In the genomic region with DNA sequence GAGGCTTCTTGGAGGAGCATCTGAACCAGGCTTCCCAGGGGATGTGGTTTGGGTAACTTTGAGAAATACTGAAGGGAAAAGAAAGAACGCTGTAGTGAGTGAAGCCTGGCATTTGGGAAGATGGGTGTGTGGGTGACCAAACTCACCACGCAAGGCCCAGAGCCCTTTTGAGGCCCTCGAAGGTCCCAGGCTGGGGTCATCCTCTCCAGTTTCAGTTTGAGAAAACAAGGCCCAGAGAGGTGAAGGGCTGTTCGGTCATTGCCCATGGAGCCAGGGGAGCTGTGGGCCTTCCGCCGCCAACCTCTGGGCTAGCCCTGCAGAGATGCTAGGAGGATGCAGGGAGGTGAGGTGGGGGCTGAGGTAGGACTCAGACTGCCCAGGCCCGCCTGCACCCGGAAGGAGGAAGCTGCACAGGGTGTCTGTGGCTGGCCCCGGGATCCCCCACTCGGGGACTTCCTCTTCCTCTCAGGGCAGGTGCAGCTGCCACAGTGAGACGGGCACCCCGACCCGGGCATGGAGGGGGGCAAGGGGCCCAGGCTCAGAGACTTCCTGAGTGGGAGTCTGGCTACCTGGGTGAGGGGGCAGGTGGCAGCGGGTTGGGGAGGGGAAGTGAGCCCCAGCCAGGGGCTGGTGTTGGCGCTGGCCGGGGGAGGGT, we compare ENCODE assay signal across 8 cellular contexts. TPM values are rescaled to one million over a fixed set of nuclear protein-coding genes. Genes with fewer than 3 reads are reported as not detected.
DNase-seq lines count a peak whose midpoint lies in the region; ATAC-seq lines count a peak whose summit lies in the region.

A gene with protein sequence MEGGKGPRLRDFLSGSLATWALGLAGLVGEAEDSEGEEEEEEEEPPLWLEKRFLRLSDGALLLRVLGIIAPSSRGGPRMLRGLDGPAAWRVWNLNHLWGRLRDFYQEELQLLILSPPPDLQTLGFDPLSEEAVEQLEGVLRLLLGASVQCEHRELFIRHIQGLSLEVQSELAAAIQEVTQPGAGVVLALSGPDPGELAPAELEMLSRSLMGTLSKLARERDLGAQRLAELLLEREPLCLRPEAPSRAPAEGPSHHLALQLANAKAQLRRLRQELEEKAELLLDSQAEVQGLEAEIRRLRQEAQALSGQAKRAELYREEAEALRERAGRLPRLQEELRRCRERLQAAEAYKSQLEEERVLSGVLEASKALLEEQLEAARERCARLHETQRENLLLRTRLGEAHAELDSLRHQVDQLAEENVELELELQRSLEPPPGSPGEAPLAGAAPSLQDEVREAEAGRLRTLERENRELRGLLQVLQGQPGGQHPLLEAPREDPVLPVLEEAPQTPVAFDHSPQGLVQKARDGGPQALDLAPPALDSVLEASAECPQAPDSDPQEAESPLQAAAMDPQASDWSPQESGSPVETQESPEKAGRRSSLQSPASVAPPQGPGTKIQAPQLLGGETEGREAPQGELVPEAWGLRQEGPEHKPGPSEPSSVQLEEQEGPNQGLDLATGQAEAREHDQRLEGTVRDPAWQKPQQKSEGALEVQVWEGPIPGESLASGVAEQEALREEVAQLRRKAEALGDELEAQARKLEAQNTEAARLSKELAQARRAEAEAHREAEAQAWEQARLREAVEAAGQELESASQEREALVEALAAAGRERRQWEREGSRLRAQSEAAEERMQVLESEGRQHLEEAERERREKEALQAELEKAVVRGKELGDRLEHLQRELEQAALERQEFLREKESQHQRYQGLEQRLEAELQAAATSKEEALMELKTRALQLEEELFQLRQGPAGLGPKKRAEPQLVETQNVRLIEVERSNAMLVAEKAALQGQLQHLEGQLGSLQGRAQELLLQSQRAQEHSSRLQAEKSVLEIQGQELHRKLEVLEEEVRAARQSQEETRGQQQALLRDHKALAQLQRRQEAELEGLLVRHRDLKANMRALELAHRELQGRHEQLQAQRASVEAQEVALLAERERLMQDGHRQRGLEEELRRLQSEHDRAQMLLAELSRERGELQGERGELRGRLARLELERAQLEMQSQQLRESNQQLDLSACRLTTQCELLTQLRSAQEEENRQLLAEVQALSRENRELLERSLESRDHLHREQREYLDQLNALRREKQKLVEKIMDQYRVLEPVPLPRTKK (N-terminal part only) (plus strand): TSS at position 451 of the 655 bp plus-strand sequence. CDS start 63 bp downstream, at position 514.

- DNase-seq in CD4-positive, alpha-beta memory T cell, result peak; percentile 88 to 96 (median 89)
- peak; percentile 90 for DNase-seq in NK-92 treated with Interleukin-12 subunit alpha and Interleukin-12 subunit beta, amount 100 ng/mL, for 24 hours (lab: John Stamatoyannopoulos, UW)
- peak; percentile 81 for DNase-seq in activated T-cell treated with anti-CD3 and anti-CD28 coated beads for 1 hour (ENCODE audit: low read depth)
- peak in 2 of 3 donors; percentile 82 for DNase-seq in right cardiac atrium
- peak; percentile 50 to 76 (median 75) for DNase-seq in stimulated activated CD4-positive, alpha-beta T cell treated with anti-CD3 and anti-CD28 coated beads, TNF-alpha, amount 100 ng/mL, for 48 hours (ENCODE audit: low read depth in 3 of 3)
- no peak for DNase-seq in middle frontal gyrus (ENCODE audit: extremely low spot score, low spot score)
- DNase-seq in NCI-H1105 treated with DMSO at 0.1 percent for 48 hours (lab: John Stamatoyannopoulos, UW), result no peak

- CTCF ChIA-PET in CD4-positive, alpha-beta memory T cell (lab: Charles Lee; ENCODE audit: partially characterized antibody), result interaction anchor here (0.8 to 4.9 kb wide), 3 partner anchors 8 to 338 kb away, joined by 3 to 40 read pairs (median 4); partner anchors contain the start of genes PRDX5 and TRMT112

- H3K4me3 Mint-ChIP-seq in CD4-positive, alpha-beta memory T cell, result peak within 1 kb of the TSS; percentile 81 to 93 (median 86)

- H3K36me3 Mint-ChIP-seq in CD4-positive, alpha-beta memory T cell, result peaks cover 12 to 32% of the 10 kb centered on the region in 2 donors

- POLR2A ChIA-PET in CD4-positive, alpha-beta memory T cell (lab: Charles Lee; ENCODE audit: partially characterized antibody), result interaction anchor here (1.1 to 9.7 kb wide), 11 partner anchors 8 to 154 kb away, joined by 3 to 153 read pairs (median 4); partner anchors contain the start of genes FERMT3, PRDX5, RPS6KA4 and STIP1

- peaks cover 44% of the 10 kb centered on the region for H3K4me1 ChIP-seq in CD4-positive, alpha-beta memory T cell (ENCODE audit: insufficient read depth, low read length)
- H3K4me1 ChIP-seq in right cardiac atrium (ENCODE audit: control insufficient read depth, insufficient read depth, low read length), result no peaks in the 10 kb centered on the region

- peak within 1 kb of the TSS; percentile 81 for H3K27ac ChIP-seq in CD4-positive, alpha-beta memory T cell (ENCODE audit: low read depth, low read length)
- H3K27ac ChIP-seq in right cardiac atrium (ENCODE audit: low read length), result no peak within 1 kb of the TSS

- H3K27me3 ChIP-seq in CD4-positive, alpha-beta memory T cell (ENCODE audit: insufficient read depth, low read length), result no peaks in the 10 kb centered on the region
- H3K27me3 ChIP-seq in right cardiac atrium (ENCODE audit: control insufficient read depth, insufficient read depth), result no peaks in the 10 kb centered on the region

- 74% methylated on average over 16 of the region's 16 CpGs for WGBS in right cardiac atrium

- intact Hi-C loops in CD4-positive, alpha-beta memory T cell (cut with micrococcal nuclease), result loop anchor here (1.0 kb wide), 2 partner anchors 23 to 35 kb away; partner anchors contain the start of genes ESRRA and TRMT112
- intact Hi-C loops in right cardiac atrium (cut with DNase I), result no loop called here

- peaks cover 16% of the 10 kb centered on the region for H3K36me3 ChIP-seq in CD4-positive, alpha-beta memory T cell (ENCODE audit: insufficient read depth, low read length)

- peaks cover 18 to 46% (median 34%) of the 10 kb centered on the region in 4 donors for H3K4me1 Mint-ChIP-seq in CD4-positive, alpha-beta memory T cell

- H3K9me3 ChIP-seq in CD4-positive, alpha-beta memory T cell (ENCODE audit: control insufficient read depth in 1 of 2, low read length in 2 of 2), result no peaks in the 10 kb centered on the region
- H3K9me3 ChIP-seq in right cardiac atrium (ENCODE audit: control insufficient read depth, low read length), result no peaks in the 10 kb centered on the region

- H3K27me3 Mint-ChIP-seq in CD4-positive, alpha-beta memory T cell, result no peaks in the 10 kb centered on the region

- peak within 1 kb of the TSS; percentile 57 to 81 for H3K4me3 ChIP-seq in CD4-positive, alpha-beta memory T cell (ENCODE audit: low read length in 2 of 2)
- no peak within 1 kb of the TSS for H3K4me3 ChIP-seq in right cardiac atrium (ENCODE audit: low read length)

- ATAC-seq in GM21723 (IDR thresholded peaks at IDR 0.05; ENCODE audit: unreplicated experiment), result peak; percentile 56
- no peak for ATAC-seq in right cardiac atrium

- H3K27ac Mint-ChIP-seq in CD4-positive, alpha-beta memory T cell, result peak within 1 kb of the TSS; percentile 88 to 99 (median 96)

- no peaks in the 10 kb centered on the region for H3K9me3 Mint-ChIP-seq in CD4-positive, alpha-beta memory T cell

RNA-seq across cellular contexts. Expression of the gene that starts here (rescaled TPM):
- 10 to 100 TPM; 68.3 to 73.0 TPM for total RNA-seq in CD4-positive, alpha-beta memory T cell
- polyA plus RNA-seq in CD4-positive, alpha-beta memory T cell, result 10 to 100 TPM in 1 of 2 donors, 1 to 10 TPM in 1; 6.8 to 39.5 TPM
- 10 to 100 TPM in 3 of 4 donors, 1 to 10 TPM in 1; 5.9 to 14.4 (median 11.6) TPM for total RNA-seq in right cardiac atrium
- polyA plus RNA-seq in right cardiac atrium, result 25.1 TPM

Comparison
In these comparisons a context has a peak if more than half of its experiments do, and no peak if none do; other contexts are left out.
1. RNA of the gene that starts here (total RNA-seq): 68.3 to 73.0 TPM in CD4-positive, alpha-beta memory T cell; 5.9 to 14.4 TPM in right cardiac atrium; every median in the first group is over 4 times any median in the second.
2. DNase-seq: peak in CD4-positive, alpha-beta memory T cell (5 of 5), NK-92 treated with Interleukin-12 subunit alpha and Interleukin-12 subunit beta, amount 100 ng/mL, for 24 hours (single experiment), activated T-cell treated with anti-CD3 and anti-CD28 coated beads for 1 hour (single experiment), right cardiac atrium (2 of 3) and stimulated activated CD4-positive, alpha-beta T cell treated with anti-CD3 and anti-CD28 coated beads, TNF-alpha, amount 100 ng/mL, for 48 hours (3 of 3); none in middle frontal gyrus (single experiment) and NCI-H1105 treated with DMSO at 0.1 percent for 48 hours (single experiment).